7 cellular contexts compared by ENCODE assay signal in the genomic region with DNA sequence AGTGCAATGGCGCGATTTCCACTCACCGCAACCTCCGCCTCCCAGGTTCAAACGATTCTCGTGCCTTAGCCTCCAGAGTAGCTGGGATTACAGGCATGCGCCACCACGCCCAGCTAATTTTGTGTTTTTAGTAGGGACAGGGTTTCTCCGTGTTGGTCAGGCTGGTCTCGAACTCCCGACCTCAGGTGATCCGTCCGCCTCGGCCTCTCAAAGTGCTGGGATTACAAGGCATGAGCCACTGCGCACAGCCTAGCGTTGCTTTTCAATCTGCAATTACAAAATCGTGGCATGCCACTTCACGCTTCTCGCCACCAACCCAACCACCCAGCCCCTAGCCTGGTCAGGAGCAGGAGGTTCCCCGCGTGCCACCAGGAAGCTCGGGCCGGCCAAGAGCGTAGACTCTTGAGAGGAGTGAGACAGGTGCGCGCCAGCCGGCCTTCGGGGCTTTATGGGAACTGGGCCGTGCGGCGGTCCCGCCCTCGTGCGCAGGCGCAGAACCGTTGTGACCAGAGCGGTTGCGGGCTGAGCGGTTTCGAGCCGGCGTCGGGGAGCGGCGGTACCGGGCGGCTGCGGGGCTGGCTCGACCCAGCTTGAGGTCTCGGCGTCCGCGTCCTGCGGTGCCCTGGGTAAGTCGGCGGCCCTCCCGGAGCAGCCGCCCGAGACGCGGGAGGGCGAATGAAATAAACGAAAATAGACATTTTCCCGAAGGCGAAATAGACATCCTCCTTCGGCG. TPM values are rescaled to one million over a fixed set of nuclear protein-coding genes. Genes with fewer than 3 reads are reported as not detected.
DNase-seq lines count a peak whose midpoint lies in the region; TF ChIP-seq lines count a peak whose summit lies in the region.

A gene (plus strand): TSS at position 500 of the 733 bp plus-strand sequence. CDS start 530 bp downstream, outside the sequence.

- TF ChIP-seq POLR2A in GM18526 (IDR thresholded peaks at IDR 0.05; ENCODE audit: extremely low read depth, insufficient read length), result peak; percentile 50

- H3K27ac ChIP-seq in substantia nigra (ENCODE audit: low read depth, low read length, poor library complexity, severe bottlenecking), result peak within 1 kb of the TSS; percentile 82

- DNase-seq in M059J (ENCODE audit: low read depth) (peak; percentile 80), SK-N-DZ (ENCODE audit: low spot score) (peak; percentile 83), glomerular visceral epithelial cell (ENCODE audit: extremely low spot score) (peak; percentile 80), occipital lobe (lab: John Stamatoyannopoulos, UW) (peak; percentile 82), substantia nigra (lab: John Stamatoyannopoulos, UW) (peak in 48 of 49 donors; percentile 17 to 93 (median 82))
- peak; percentile 82 for DNase-seq in activated naive CD4-positive, alpha-beta T cell treated with anti-CD3 and anti-CD28 coated beads, Interleukin-2, amount 50 U/mL, for 16 hours

RNA-seq across cellular contexts. Expression of the gene that starts here (rescaled TPM):
- total RNA-seq in M059J (2014; rRNA removed; shearing (Covaris generic)), result 16.9 and 25.8 TPM in 2 replicates
- 55.4 and 83.1 TPM in 2 replicates for polyA plus RNA-seq in SK-N-DZ (2014; cell fraction: cytosol; rRNA removed)
- polyA plus RNA-seq in SK-N-DZ (2014; cell fraction: nucleus; rRNA removed), result 110 and 131 TPM in 2 replicates
- total RNA-seq in occipital lobe, result 23.6 TPM

Comparison
In these comparisons a context has a peak if more than half of its experiments do, and no peak if none do; other contexts are left out.
1. Peak in every context shown above with its lines: DNase-seq and H3K27ac ChIP-seq.